8 cellular contexts compared by ENCODE assay signal in the genomic region with DNA sequence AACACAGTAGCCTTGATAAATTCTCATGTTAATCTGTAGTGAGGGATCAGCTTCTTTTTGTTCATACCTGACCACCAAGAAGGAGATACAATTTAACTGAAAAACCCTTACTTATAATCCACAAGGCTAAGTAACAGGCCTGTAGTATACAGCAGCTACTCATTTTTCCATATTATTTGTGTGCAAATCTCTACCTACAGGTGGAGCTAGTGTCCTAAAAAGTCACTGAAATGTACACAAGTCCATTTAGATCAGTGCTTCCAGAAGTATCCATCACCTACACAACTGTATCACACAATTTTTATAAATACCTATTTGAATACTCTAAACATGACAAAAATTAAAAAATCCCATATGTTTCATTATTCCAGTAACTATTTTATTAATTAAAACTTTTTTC.
DNase-seq lines count a peak whose midpoint lies in the region; ATAC-seq and TF ChIP-seq lines count a peak whose summit lies in the region.

No MANE protein-coding gene starts in this region.

- no peak for ATAC-seq in GM21825 (IDR thresholded peaks at IDR 0.05; ENCODE audit: unreplicated experiment)
- ATAC-seq in right cardiac atrium, result no peak

- H3K9me3 ChIP-seq in right cardiac atrium (ENCODE audit: control insufficient read depth, low read length), result no peaks in the 10 kb centered on the region

- H3K27me3 ChIP-seq in right cardiac atrium (ENCODE audit: control insufficient read depth, insufficient read depth), result no peaks in the 10 kb centered on the region

- in situ Hi-C loops in GM13977 (cut with MboI; ENCODE audit: low pct_unique_long_range_greater_than_20kb, low sequenced_read_pairs, unreplicated experiment), result no loop called here

- H3K4me3 Mint-ChIP-seq in activated T-helper 2 cell treated with anti-CD3 and anti-CD28 coated beads, Interferon-gamma antibody, Interleukin-2, Interleukin-4, amounts not matched to agents 10 μg/mL and 5 μg/mL and 100 μg/mL, durations not matched to agents 14 hours and 24 hours and 36 hours (ENCODE audit: low read depth), result no peak overlapping the region

- intact Hi-C loops in right cardiac atrium (cut with DNase I), result loop anchor here in 1 of 4 donors (10.0 kb wide), 1 partner anchor 372 kb away; no protein-coding TSS in a partner anchor
- intact Hi-C loops in activated T-helper 2 cell treated with anti-CD3 and anti-CD28 coated beads, Interferon-gamma antibody, Interleukin-2, Interleukin-4, amounts not matched to agents 10 μg/mL and 5 μg/mL and 100 μg/mL, durations not matched to agents 14 hours and 24 hours and 36 hours (cut with micrococcal nuclease), result loop anchor here (5.0 kb wide), 1 partner anchor 380 kb away; no protein-coding TSS in a partner anchor

- peak; percentile 45 for TF ChIP-seq CTCF in GM13977 (IDR thresholded peaks at IDR 0.05; ENCODE audit: extremely low read depth, insufficient read depth, missing control alignments)

- H3K27ac ChIP-seq in right cardiac atrium (ENCODE audit: low read length), result no peak overlapping the region

- peak; percentile 16 for DNase-seq in A172 (ENCODE audit: low spot score)
- DNase-seq in GM13977 (ENCODE audit: low spot score), result peak; percentile 9
- peak; percentile 91 for DNase-seq in NCI-H82 (lab: John Stamatoyannopoulos, UW)
- peak; percentile 29 for DNase-seq in fibroblast of gingiva (ENCODE audit: low read depth)
- no peak for DNase-seq in COLO668 (lab: John Stamatoyannopoulos, UW; ENCODE audit: unreplicated experiment)
- no peak for DNase-seq in right cardiac atrium
- DNase-seq in activated T-helper 2 cell treated with anti-CD3 and anti-CD28 coated beads, Interferon-gamma antibody, Interleukin-2, Interleukin-4, amounts not matched to agents 10 μg/mL and 5 μg/mL and 100 μg/mL, durations not matched to agents 14 hours and 24 hours and 36 hours (ENCODE audit: low spot score), result no peak

- no peaks in the 10 kb centered on the region for H3K36me3 Mint-ChIP-seq in activated T-helper 2 cell treated with anti-CD3 and anti-CD28 coated beads, Interferon-gamma antibody, Interleukin-2, Interleukin-4, amounts not matched to agents 10 μg/mL and 5 μg/mL and 100 μg/mL, durations not matched to agents 14 hours and 24 hours and 36 hours (ENCODE audit: low read depth)

- no peak overlapping the region for H3K27ac Mint-ChIP-seq in activated T-helper 2 cell treated with anti-CD3 and anti-CD28 coated beads, Interferon-gamma antibody, Interleukin-2, Interleukin-4, amounts not matched to agents 10 μg/mL and 5 μg/mL and 100 μg/mL, durations not matched to agents 14 hours and 24 hours and 36 hours

- H3K27me3 Mint-ChIP-seq in activated T-helper 2 cell treated with anti-CD3 and anti-CD28 coated beads, Interferon-gamma antibody, Interleukin-2, Interleukin-4, amounts not matched to agents 10 μg/mL and 5 μg/mL and 100 μg/mL, durations not matched to agents 14 hours and 24 hours and 36 hours (ENCODE audit: low read depth), result no peaks in the 10 kb centered on the region

- no peak overlapping the region for H3K4me3 ChIP-seq in right cardiac atrium (ENCODE audit: low read length)

- no peaks in the 10 kb centered on the region for H3K9me3 Mint-ChIP-seq in activated T-helper 2 cell treated with anti-CD3 and anti-CD28 coated beads, Interferon-gamma antibody, Interleukin-2, Interleukin-4, amounts not matched to agents 10 μg/mL and 5 μg/mL and 100 μg/mL, durations not matched to agents 14 hours and 24 hours and 36 hours

- no peaks in the 10 kb centered on the region for H3K4me1 ChIP-seq in right cardiac atrium (ENCODE audit: control insufficient read depth, insufficient read depth, low read length)

- H3K4me1 Mint-ChIP-seq in activated T-helper 2 cell treated with anti-CD3 and anti-CD28 coated beads, Interferon-gamma antibody, Interleukin-2, Interleukin-4, amounts not matched to agents 10 μg/mL and 5 μg/mL and 100 μg/mL, durations not matched to agents 14 hours and 24 hours and 36 hours (ENCODE audit: low read depth), result no peaks in the 10 kb centered on the region

Comparison
In these comparisons a context has a peak if more than half of its experiments do, and no peak if none do; other contexts are left out.
1. DNase-seq: peak in A172 (single experiment), GM13977 (single experiment), NCI-H82 (single experiment) and fibroblast of gingiva (single experiment); none in COLO668 (single experiment), right cardiac atrium (0 of 3) and activated T-helper 2 cell treated with anti-CD3 and anti-CD28 coated beads, Interferon-gamma antibody, Interleukin-2, Interleukin-4, amounts not matched to agents 10 μg/mL and 5 μg/mL and 100 μg/mL, durations not matched to agents 14 hours and 24 hours and 36 hours (single experiment).